Comparison of ENCODE assay signal across 8 cellular contexts in genomic region chr6:128882991-128883571, GRCh38. TPM values are rescaled to one million over a fixed set of nuclear protein-coding genes. Genes with fewer than 3 reads are reported as not detected.
A peak's percentile ranks its signal among the peaks of the same experiment; 100 is the strongest.
DNase-seq lines count a peak whose midpoint lies in the region; ATAC-seq and TF ChIP-seq lines count a peak whose summit lies in the region.

LAMA2 (plus strand) TSS chr6:128883138; CDS start chr6:128883246, 108 bp downstream.

- DNase-seq in SKM-1 treated with dmso at 0.1 percent for 144 hours (lab: John Stamatoyannopoulos, UW; ENCODE audit: unreplicated experiment), result peak; percentile 14
- DNase-seq in SKM-1 (lab: John Stamatoyannopoulos, UW; ENCODE audit: unreplicated experiment), result no peak
- peak; percentile 20 to 57 (median 32) for DNase-seq in body of pancreas
- DNase-seq in iPS DF 6.9 (ENCODE audit: low read depth, low spot score), result no peak
- peak; percentile 89 for DNase-seq in retina
- no peak for DNase-seq in SW 1271 (lab: John Stamatoyannopoulos, UW)
- no peak for DNase-seq in SIG-M5 (lab: John Stamatoyannopoulos, UW)
- DNase-seq in NCI-H2171 (lab: John Stamatoyannopoulos, UW), result no peak

- 5 to 9% methylated on average over 24 to 35 of the region's 35 CpGs for WGBS in body of pancreas, 2 donors
- WGBS in iPS DF 6.9 (ENCODE audit: insufficient coverage, insufficient read length), result no CpG with 5 or more reads among the region's 35 CpGs

- H3K27me3 ChIP-seq in body of pancreas (no peaks in the 10 kb centered on the region), iPS DF 6.9 (ENCODE audit: control insufficient read depth, insufficient read depth, low read length) (no peaks in the 10 kb centered on the region)

- intact Hi-C loops in body of pancreas (cut with DNase I), result no loop called here

- no peaks in the 10 kb centered on the region for H3K36me3 ChIP-seq in body of pancreas (replicated peaks in 1 of 2; ENCODE audit: insufficient read depth in 1 of 2, low read depth in 2 of 2)
- no peaks in the 10 kb centered on the region for H3K36me3 ChIP-seq in iPS DF 6.9 (ENCODE audit: control insufficient read depth, insufficient read depth, low read length)

- no peak for TF ChIP-seq CTCF in body of pancreas (IDR thresholded peaks at IDR 0.05)

- peak; percentile 55 for ATAC-seq in body of pancreas

- H3K4me3 ChIP-seq in body of pancreas (peak within 1 kb of the TSS in 1 of 2 donors; percentile 14), iPS DF 6.9 (ENCODE audit: low read length) (peak within 1 kb of the TSS; percentile 47; the same call in 1 of the 2 replicates)

- H3K9me3 ChIP-seq in body of pancreas (no peaks in the 10 kb centered on the region), iPS DF 6.9 (ENCODE audit: control insufficient read depth, insufficient read depth, low read length) (no peaks in the 10 kb centered on the region)

- peaks cover 8% of the 10 kb centered on the region for H3K4me1 ChIP-seq in body of pancreas
- H3K4me1 ChIP-seq in iPS DF 6.9 (ENCODE audit: control insufficient read depth, insufficient read depth, low read length), result peaks cover 2% of the 10 kb centered on the region; the same call in 1 of the 2 replicates

- TF ChIP-seq POLR2A in body of pancreas (IDR thresholded peaks at IDR 0.05), result peak in 1 of 3 donors; percentile 38

- no peak within 1 kb of the TSS for H3K27ac ChIP-seq in body of pancreas
- no peak within 1 kb of the TSS for H3K27ac ChIP-seq in iPS DF 6.9 (ENCODE audit: low read length)

RNA-seq across cellular contexts. Expression of gene LAMA2, which starts in this region (rescaled TPM):
- total RNA-seq in body of pancreas, result 10 to 100 TPM; 43.3 to 54.7 TPM

Comparison
In these comparisons a context has a peak if more than half of its experiments do, and no peak if none do; other contexts are left out.
1. DNase-seq: peak in SKM-1 treated with dmso at 0.1 percent for 144 hours (single experiment), body of pancreas (4 of 4) and retina (single experiment); none in SKM-1 (single experiment), iPS DF 6.9 (single experiment), SW 1271 (0 of 2), SIG-M5 (single experiment) and NCI-H2171 (single experiment).